ENCODE assay signal across 18 cellular contexts in genomic region chr1:67189953-67190352, GRCh38. TPM values are rescaled to one million over a fixed set of nuclear protein-coding genes. Genes with fewer than 3 reads are reported as not detected.
A peak's percentile ranks its signal among the peaks of the same experiment; 100 is the strongest.
DNase-seq lines count a peak whose midpoint lies in the region; ATAC-seq and TF ChIP-seq lines count a peak whose summit lies in the region.
"Had no signal": no experiment of that assay in that cellular context is flagged by ENCODE, and none has a peak within 500 bp of the region (broad histone marks: within the 10 kb centered on the region; RNA-seq: fewer than 3 reads in every experiment).

No MANE protein-coding gene starts in this region.

- no peaks in the 10 kb centered on the region for H3K9me3 Mint-ChIP-seq in activated T-cell treated with anti-CD3 and anti-CD28 coated beads, Interleukin-2, amount 50 U/mL, for 4 hours
- no peaks in the 10 kb centered on the region for H3K9me3 Mint-ChIP-seq in stimulated activated naive B cell treated with anti-CD40 and anti-IgM and Interleukin-4, amounts not matched to agents 10 μg/mL and 1 μg/mL and 100 μg/mL, for 72 hours
- H3K9me3 Mint-ChIP-seq in WTC11: no peaks in the 10 kb centered on the region
- H3K9me3 Mint-ChIP-seq: neural progenitor cell had no signal

- no peak overlapping the region for H3K27ac Mint-ChIP-seq in stimulated activated naive B cell treated with anti-CD40 and anti-IgM and Interleukin-4, amounts not matched to agents 10 μg/mL and 1 μg/mL and 100 μg/mL, for 72 hours
- H3K27ac Mint-ChIP-seq in WTC11: no peak overlapping the region
- H3K27ac Mint-ChIP-seq: neural progenitor cell had no signal

- no peak overlapping the region for H3K4me3 Mint-ChIP-seq in activated T-cell treated with anti-CD3 and anti-CD28 coated beads, Interleukin-2, amount 50 U/mL, for 4 hours
- no peak overlapping the region for H3K4me3 Mint-ChIP-seq in stimulated activated naive B cell treated with anti-CD40 and anti-IgM and Interleukin-4, amounts not matched to agents 10 μg/mL and 1 μg/mL and 100 μg/mL, for 72 hours
- no peak overlapping the region for H3K4me3 Mint-ChIP-seq in WTC11
- H3K4me3 Mint-ChIP-seq: neural progenitor cell had no signal

- H3K27ac ChIP-seq in VCaP: peak overlapping the region; percentile 74
- H3K27ac ChIP-seq: neural progenitor cell, skin epidermis, uterus had no signal

- H3K36me3 Mint-ChIP-seq in activated T-cell treated with anti-CD3 and anti-CD28 coated beads, Interleukin-2, amount 50 U/mL, for 4 hours (ENCODE audit: insufficient read depth): peaks cover 3% of the 10 kb centered on the region
- H3K36me3 Mint-ChIP-seq in stimulated activated naive B cell treated with anti-CD40 and anti-IgM and Interleukin-4, amounts not matched to agents 10 μg/mL and 1 μg/mL and 100 μg/mL, for 72 hours: no peaks in the 10 kb centered on the region
- no peaks in the 10 kb centered on the region for H3K36me3 Mint-ChIP-seq in WTC11
- H3K36me3 Mint-ChIP-seq: neural progenitor cell had no signal

- peak; percentile 41 to 42 for ATAC-seq in activated T-cell treated with anti-CD3 and anti-CD28 coated beads, Interleukin-2, amount 50 U/mL, for 4 hours
- ATAC-seq in HG02610 (IDR thresholded peaks at IDR 0.05; ENCODE audit: unreplicated experiment): peak; percentile 36
- ATAC-seq in stimulated activated naive B cell treated with anti-CD40 and anti-IgM and Interleukin-4, amounts not matched to agents 10 μg/mL and 1 μg/mL and 100 μg/mL, for 72 hours (replicated peaks): peak; percentile 53 to 66
- ATAC-seq in WTC11: no peak
- no peak for ATAC-seq in HG03196 (IDR thresholded peaks at IDR 0.05; ENCODE audit: unreplicated experiment)
- ATAC-seq: left ventricle myocardium superior had no signal

- no peak for DNase-seq in activated T-cell treated with anti-CD3 and anti-CD28 coated beads, Interleukin-2, amount 50 U/mL, for 4 hours
- no peak for DNase-seq in activated T-cell treated with anti-CD3 and anti-CD28 coated beads, Interleukin-2, amount 50 U/mL, for 1 hour
- DNase-seq in stimulated activated naive B cell treated with anti-CD40 and anti-IgM and Interleukin-4, amounts not matched to agents 10 μg/mL and 1 μg/mL and 100 μg/mL, for 72 hours: no peak
- no peak for DNase-seq in WTC11 (ENCODE audit: low spot score)
- DNase-seq in activated gamma-delta T cell (lab: John Stamatoyannopoulos, UW): no peak
- DNase-seq: activated gamma-delta T cell treated with Interleukin-2 at 50 U/mL for 16 hours; left ventricle myocardium superior; NCI-H1436; NCI-H2171; Right ventricle myocardium superior; stimulated activated CD4-positive, alpha-beta T cell treated with anti-CD3 and anti-CD28 coated beads, Interleukin-4, amount 100 ng/mL, for 1 hour; uterus had no signal

- CTCF ChIA-PET in WTC11 (lab: Charles Lee): interaction anchor here (0.6 to 1.6 kb wide), 3 partner anchors 21 to 416 kb away, joined by 3 to 5 read pairs (median 3); no protein-coding TSS in a partner anchor

- no peaks in the 10 kb centered on the region for H3K27me3 Mint-ChIP-seq in activated T-cell treated with anti-CD3 and anti-CD28 coated beads, Interleukin-2, amount 50 U/mL, for 4 hours (ENCODE audit: low read depth)
- H3K27me3 Mint-ChIP-seq in stimulated activated naive B cell treated with anti-CD40 and anti-IgM and Interleukin-4, amounts not matched to agents 10 μg/mL and 1 μg/mL and 100 μg/mL, for 72 hours: no peaks in the 10 kb centered on the region
- no peaks in the 10 kb centered on the region for H3K27me3 Mint-ChIP-seq in WTC11 (ENCODE audit: low read depth)

- POLR2A ChIA-PET in WTC11 (lab: Charles Lee): no interaction called here

- TF ChIP-seq CTCF in VCaP (conservative IDR thresholded peaks at IDR 0.05) (no peak), WTC11 (IDR thresholded peaks at IDR 0.05) (no peak)

- H3K4me1 Mint-ChIP-seq in activated T-cell treated with anti-CD3 and anti-CD28 coated beads, Interleukin-2, amount 50 U/mL, for 4 hours (ENCODE audit: low read depth): peaks cover 28% of the 10 kb centered on the region
- peaks cover 0 to 5% of the 10 kb centered on the region in 2 donors for H3K4me1 Mint-ChIP-seq in stimulated activated naive B cell treated with anti-CD40 and anti-IgM and Interleukin-4, amounts not matched to agents 10 μg/mL and 1 μg/mL and 100 μg/mL, for 72 hours
- no peaks in the 10 kb centered on the region for H3K4me1 Mint-ChIP-seq in WTC11
- H3K4me1 Mint-ChIP-seq: neural progenitor cell had no signal

TF ChIP-seq in WTC11, 78 proteins besides CTCF, POLR2A, EP300 and RAD21:
- TF ChIP-seq ZNF416 (CRISPR knock-in tag; IDR thresholded peaks at IDR 0.05): no peak
- TF ChIP-seq, protein P1, sequence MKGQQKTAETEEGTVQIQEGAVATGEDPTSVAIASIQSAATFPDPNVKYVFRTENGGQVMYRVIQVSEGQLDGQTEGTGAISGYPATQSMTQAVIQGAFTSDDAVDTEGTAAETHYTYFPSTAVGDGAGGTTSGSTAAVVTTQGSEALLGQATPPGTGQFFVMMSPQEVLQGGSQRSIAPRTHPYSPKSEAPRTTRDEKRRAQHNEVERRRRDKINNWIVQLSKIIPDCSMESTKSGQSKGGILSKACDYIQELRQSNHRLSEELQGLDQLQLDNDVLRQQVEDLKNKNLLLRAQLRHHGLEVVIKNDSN (CRISPR knock-in tag; IDR thresholded peaks at IDR 0.05): no peak
- TF ChIP-seq, protein P2, sequence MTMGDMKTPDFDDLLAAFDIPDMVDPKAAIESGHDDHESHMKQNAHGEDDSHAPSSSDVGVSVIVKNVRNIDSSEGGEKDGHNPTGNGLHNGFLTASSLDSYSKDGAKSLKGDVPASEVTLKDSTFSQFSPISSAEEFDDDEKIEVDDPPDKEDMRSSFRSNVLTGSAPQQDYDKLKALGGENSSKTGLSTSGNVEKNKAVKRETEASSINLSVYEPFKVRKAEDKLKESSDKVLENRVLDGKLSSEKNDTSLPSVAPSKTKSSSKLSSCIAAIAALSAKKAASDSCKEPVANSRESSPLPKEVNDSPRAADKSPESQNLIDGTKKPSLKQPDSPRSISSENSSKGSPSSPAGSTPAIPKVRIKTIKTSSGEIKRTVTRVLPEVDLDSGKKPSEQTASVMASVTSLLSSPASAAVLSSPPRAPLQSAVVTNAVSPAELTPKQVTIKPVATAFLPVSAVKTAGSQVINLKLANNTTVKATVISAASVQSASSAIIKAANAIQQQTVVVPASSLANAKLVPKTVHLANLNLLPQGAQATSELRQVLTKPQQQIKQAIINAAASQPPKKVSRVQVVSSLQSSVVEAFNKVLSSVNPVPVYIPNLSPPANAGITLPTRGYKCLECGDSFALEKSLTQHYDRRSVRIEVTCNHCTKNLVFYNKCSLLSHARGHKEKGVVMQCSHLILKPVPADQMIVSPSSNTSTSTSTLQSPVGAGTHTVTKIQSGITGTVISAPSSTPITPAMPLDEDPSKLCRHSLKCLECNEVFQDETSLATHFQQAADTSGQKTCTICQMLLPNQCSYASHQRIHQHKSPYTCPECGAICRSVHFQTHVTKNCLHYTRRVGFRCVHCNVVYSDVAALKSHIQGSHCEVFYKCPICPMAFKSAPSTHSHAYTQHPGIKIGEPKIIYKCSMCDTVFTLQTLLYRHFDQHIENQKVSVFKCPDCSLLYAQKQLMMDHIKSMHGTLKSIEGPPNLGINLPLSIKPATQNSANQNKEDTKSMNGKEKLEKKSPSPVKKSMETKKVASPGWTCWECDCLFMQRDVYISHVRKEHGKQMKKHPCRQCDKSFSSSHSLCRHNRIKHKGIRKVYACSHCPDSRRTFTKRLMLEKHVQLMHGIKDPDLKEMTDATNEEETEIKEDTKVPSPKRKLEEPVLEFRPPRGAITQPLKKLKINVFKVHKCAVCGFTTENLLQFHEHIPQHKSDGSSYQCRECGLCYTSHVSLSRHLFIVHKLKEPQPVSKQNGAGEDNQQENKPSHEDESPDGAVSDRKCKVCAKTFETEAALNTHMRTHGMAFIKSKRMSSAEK (CRISPR knock-in tag; IDR thresholded peaks at IDR 0.05; ENCODE audit: borderline replicate concordance): no peak
- TF ChIP-seq ZNF512 (CRISPR knock-in tag; IDR thresholded peaks at IDR 0.05; ENCODE audit: borderline replicate concordance): no peak
- no peak for TF ChIP-seq AR (CRISPR knock-in tag; IDR thresholded peaks at IDR 0.05)
- no peak for TF ChIP-seq TEAD4 (CRISPR knock-in tag; IDR thresholded peaks at IDR 0.05)

RNA-seq across cellular contexts. Expression of gene IL23R, which starts 23.7 kb away (rescaled TPM):
- total RNA-seq in activated T-cell treated with anti-CD3 and anti-CD28 coated beads, Interleukin-2, amount 50 U/mL, for 4 hours: 10 to 100 TPM in 1 of 3 donors, 1 to 10 TPM in 2; 7.5 to 14.4 (median 8.6) TPM
- not detected in 3 replicates for total RNA-seq in WTC11 (2021)
- total RNA-seq: left ventricle myocardium superior, pulmonary artery endothelial cell, Right ventricle myocardium superior had no signal

RNA-seq across cellular contexts. Expression of gene C1orf141, which starts 55.2 kb away (rescaled TPM):
- under 1 TPM in 2 of 3 donors, not detected in 1; 0.11 to 0.25 TPM for total RNA-seq in activated T-cell treated with anti-CD3 and anti-CD28 coated beads, Interleukin-2, amount 50 U/mL, for 4 hours
- total RNA-seq in WTC11 (2021): not detected in 3 replicates
- total RNA-seq: left ventricle myocardium superior, pulmonary artery endothelial cell, Right ventricle myocardium superior, uterus had no signal

Comparison
In these comparisons a context has a peak if more than half of its experiments do, and no peak if none do; other contexts are left out.
1. ATAC-seq: peak in activated T-cell treated with anti-CD3 and anti-CD28 coated beads, Interleukin-2, amount 50 U/mL, for 4 hours (2 of 2), HG02610 (single experiment) and stimulated activated naive B cell treated with anti-CD40 and anti-IgM and Interleukin-4, amounts not matched to agents 10 μg/mL and 1 μg/mL and 100 μg/mL, for 72 hours (2 of 2); none in WTC11 (single experiment) and HG03196 (single experiment).